Comparison of ENCODE assay signal across 1 cellular context in the genomic region with DNA sequence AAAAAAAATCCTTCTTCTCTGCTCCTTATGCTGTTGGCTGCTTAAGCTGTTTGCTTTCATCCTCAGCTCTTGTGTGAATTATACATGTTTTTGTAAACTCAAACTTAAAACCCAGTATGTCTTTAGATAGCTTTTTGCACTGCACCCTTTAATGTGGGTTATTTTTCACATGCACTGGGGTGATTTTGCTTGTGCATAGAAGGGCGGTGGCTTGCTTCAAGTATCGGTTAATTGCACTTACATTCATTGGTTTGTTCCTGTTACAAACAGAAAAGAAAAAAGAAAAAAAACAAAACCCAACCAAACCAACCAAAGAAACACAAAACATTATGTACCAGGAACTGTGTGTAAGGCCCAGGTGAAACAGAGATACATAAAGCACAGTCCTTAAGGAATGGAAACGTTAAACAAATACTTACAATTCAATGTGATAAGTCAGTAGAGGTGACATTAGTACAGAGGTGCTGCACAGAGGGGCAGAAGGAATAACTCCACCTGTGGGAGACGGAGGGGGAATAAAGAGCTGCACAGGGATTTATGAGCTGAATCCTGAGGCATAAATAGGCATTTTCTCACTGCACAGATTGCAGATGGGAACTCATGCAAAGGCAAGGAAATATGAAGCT.
TF ChIP-seq lines count a peak whose summit lies in the region.

No MANE protein-coding gene starts in this region.

TF ChIP-seq in HepG2, 621 proteins besides CTCF, POLR2A, EP300 and RAD21 (continued from another document):
- TF ChIP-seq GRHL1 (CRISPR knock-in tag; conservative IDR thresholded peaks at IDR 0.05) (no peak), ZNF564 (CRISPR knock-in tag; IDR thresholded peaks at IDR 0.05) (no peak), HMG20A (CRISPR knock-in tag; IDR thresholded peaks at IDR 0.05; ENCODE audit: borderline replicate concordance) (no peak), ATM (IDR thresholded peaks at IDR 0.05; ENCODE audit: borderline replicate concordance) (no peak), ZNF83 (CRISPR knock-in tag; IDR thresholded peaks at IDR 0.05; ENCODE audit: borderline replicate concordance) (no peak)
- TF ChIP-seq, protein P1, sequence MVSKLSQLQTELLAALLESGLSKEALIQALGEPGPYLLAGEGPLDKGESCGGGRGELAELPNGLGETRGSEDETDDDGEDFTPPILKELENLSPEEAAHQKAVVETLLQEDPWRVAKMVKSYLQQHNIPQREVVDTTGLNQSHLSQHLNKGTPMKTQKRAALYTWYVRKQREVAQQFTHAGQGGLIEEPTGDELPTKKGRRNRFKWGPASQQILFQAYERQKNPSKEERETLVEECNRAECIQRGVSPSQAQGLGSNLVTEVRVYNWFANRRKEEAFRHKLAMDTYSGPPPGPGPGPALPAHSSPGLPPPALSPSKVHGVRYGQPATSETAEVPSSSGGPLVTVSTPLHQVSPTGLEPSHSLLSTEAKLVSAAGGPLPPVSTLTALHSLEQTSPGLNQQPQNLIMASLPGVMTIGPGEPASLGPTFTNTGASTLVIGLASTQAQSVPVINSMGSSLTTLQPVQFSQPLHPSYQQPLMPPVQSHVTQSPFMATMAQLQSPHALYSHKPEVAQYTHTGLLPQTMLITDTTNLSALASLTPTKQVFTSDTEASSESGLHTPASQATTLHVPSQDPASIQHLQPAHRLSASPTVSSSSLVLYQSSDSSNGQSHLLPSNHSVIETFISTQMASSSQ (IDR thresholded peaks at IDR 0.05; ENCODE audit: low read depth) = no peak
- TF ChIP-seq, protein P1 (CRISPR knock-in tag; IDR thresholded peaks at IDR 0.05; ENCODE audit: borderline replicate concordance) = no peak
